Comparison of ENCODE assay signal across 8 cellular contexts in the genomic region with DNA sequence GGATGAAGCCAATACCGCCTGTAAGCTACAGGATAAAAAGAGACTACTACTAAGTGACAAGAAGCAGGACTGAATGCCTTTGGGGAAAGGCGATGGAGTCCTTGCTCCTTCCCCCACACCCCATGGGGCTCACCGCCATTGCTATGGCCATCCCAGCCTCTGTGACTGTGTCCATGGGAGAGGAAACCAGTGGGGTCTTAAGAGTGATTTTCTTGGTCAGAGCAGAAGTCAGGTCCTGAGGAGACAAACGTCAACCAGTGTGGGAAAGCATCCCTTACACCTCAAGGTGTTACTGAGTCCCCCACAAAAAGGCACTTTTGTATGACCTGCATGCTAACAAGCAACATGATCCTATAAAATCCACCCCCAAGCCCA. TPM values are rescaled to one million over a fixed set of nuclear protein-coding genes. Genes with fewer than 3 reads are reported as not detected.
DNase-seq lines count a peak whose midpoint lies in the region; ATAC-seq and TF ChIP-seq lines count a peak whose summit lies in the region.

No MANE protein-coding gene starts in this region.

- TF ChIP-seq RAD21 in HCT116 (IDR thresholded peaks at IDR 0.05; ENCODE audit: low read depth), result no peak

- H4K20me1 ChIP-seq in HCT116 (ENCODE audit: insufficient read depth), result peaks cover 4% of the 10 kb centered on the region; the same call in 1 of the 2 replicates

- H3K4me2 ChIP-seq in HCT116 (ENCODE audit: low read length), result peak overlapping the region; percentile 93

- BruUV-seq in HCT116 (replicated peaks; lab: Mats Ljungman, UMichigan), result no TSS peak

- in situ Hi-C loops in ACHN (cut with HindIII; ENCODE audit: low pct_ligation_motif_present, low pct_unique_long_range_greater_than_20kb, low sequenced_read_pairs), result no loop called here

- H3K4me1 ChIP-seq in HCT116 (ENCODE audit: control insufficient read depth in 1 of 2, insufficient read depth in 2 of 2, low read length in 2 of 2) (peaks cover 5 to 44% of the 10 kb centered on the region in 2 experiments; a peak in 3 of 4 replicates), gastroesophageal sphincter (peaks cover 0 to 67% (median 9%) of the 10 kb centered on the region in 3 donors)

- no peak for DNase-seq in HCT116 (ENCODE audit: low read depth, low spot score)
- no peak for DNase-seq in ACHN
- DNase-seq in midbrain (lab: John Stamatoyannopoulos, UW), result no peak
- DNase-seq in OCI-M2 (lab: John Stamatoyannopoulos, UW; ENCODE audit: unreplicated experiment), result no peak

- POLR2A ChIA-PET in HCT116 (lab: Charles Lee), result interaction anchor here (0.6 to 1.8 kb wide), 4 partner anchors 9 to 25 kb away, joined by 3 to 41 read pairs (median 16); partner anchors contain the start of genes DALRD3 and WDR6

- H3K4me3 ChIP-seq in HCT116 (replicated peaks in 1 of 2; ENCODE audit: low read depth in 1 of 2, low read length in 2 of 2) (peak overlapping the region; percentile 97), WI38 (ENCODE audit: low read depth, low read length) (peak overlapping the region; percentile 86), gastroesophageal sphincter (peak overlapping the region in 1 of 2 donors; percentile 71), skin epidermis (peak overlapping the region; percentile 43 to 74 (median 64))

- ATAC-seq in HCT116 (no peak), gastroesophageal sphincter (no peak), GM21381 (IDR thresholded peaks at IDR 0.05; ENCODE audit: unreplicated experiment) (no peak)

- CTCF ChIA-PET in HCT116 (lab: Charles Lee), result no interaction called here

- no peak for TF ChIP-seq EP300 in gastroesophageal sphincter (IDR thresholded peaks at IDR 0.05)

- no peaks in the 10 kb centered on the region for H3K27me3 ChIP-seq in HCT116 (ENCODE audit: insufficient read depth, low read length)
- no peaks in the 10 kb centered on the region for H3K27me3 ChIP-seq in gastroesophageal sphincter

- TF ChIP-seq POLR2A in HCT116 (IDR thresholded peaks at IDR 0.05; ENCODE audit: borderline replicate concordance, extremely low read depth, insufficient read depth, insufficient read length) (peak; percentile 30), gastroesophageal sphincter (IDR thresholded peaks at IDR 0.05) (no peak)

- 75 to 100% methylated on average over 2 of the region's 4 CpGs for WGBS in gastroesophageal sphincter (ENCODE audit: low coverage in 1 of 2), 2 donors

- H3K27ac ChIP-seq in HCT116 (ENCODE audit: low read depth, low read length) (peak overlapping the region; percentile 68), gastroesophageal sphincter (peak overlapping the region; percentile 93 to 97 (median 94)), skin epidermis (peak overlapping the region in 13 of 21 experiments; percentile 79 to 98 (median 93))

- intact Hi-C loops in HCT116 (cut with micrococcal nuclease), result loop anchor here (2.0 kb wide), 1 partner anchor 67 kb away; the partner anchor contains the start of gene QRICH1

- TF ChIP-seq CTCF in HCT116 (IDR thresholded peaks at IDR 0.05 in 2 of 3, conservative IDR thresholded peaks at IDR 0.05 in 1 of 3; ENCODE audit: borderline replicate concordance in 1 of 3, insufficient read depth in 1 of 3, low read depth in 2 of 3, low read length in 2 of 3), result no peak
- no peak for TF ChIP-seq CTCF in WI38 (IDR thresholded peaks at IDR 0.05; ENCODE audit: low read depth, low read length)
- no peak for TF ChIP-seq CTCF in gastroesophageal sphincter (IDR thresholded peaks at IDR 0.05)

- H2AFZ ChIP-seq in HCT116 (ENCODE audit: low read depth, low read length, poor library complexity, severe bottlenecking), result no peak overlapping the region

- H3K36me3 ChIP-seq in HCT116 (ENCODE audit: control insufficient read depth in 1 of 2, insufficient read depth in 2 of 2, low read length in 2 of 2) (peaks cover 33 to 73% of the 10 kb centered on the region in 2 experiments), gastroesophageal sphincter (peaks cover 3 to 78% of the 10 kb centered on the region in 2 donors)

- peaks cover 59% of the 10 kb centered on the region for H3K79me2 ChIP-seq in HCT116 (ENCODE audit: insufficient read depth, low read length)

- RAD21 ChIA-PET in HCT116 (lab: Charles Lee; ENCODE audit: low non-redundant PET in 1 of 2, low total read pairs in 2 of 2, uncharacterized antibody in 2 of 2, unreplicated experiment in 2 of 2), result no interaction called here

- H3K9me3 ChIP-seq in HCT116 (ENCODE audit: control insufficient read depth in 1 of 2, insufficient read depth in 1 of 2, low read depth in 1 of 2, low read length in 2 of 2) (no peaks in the 10 kb centered on the region), gastroesophageal sphincter (no peaks in the 10 kb centered on the region)

- H3K9me2 ChIP-seq in HCT116 (ENCODE audit: insufficient read depth), result no peaks in the 10 kb centered on the region

- peak overlapping the region; percentile 99 for H3K9ac ChIP-seq in HCT116 (ENCODE audit: low read length)

TF ChIP-seq in HCT116, 20 proteins besides CTCF, POLR2A, EP300 and RAD21:
- TF ChIP-seq CBX3 (IDR thresholded peaks at IDR 0.05; ENCODE audit: low read depth), result no peak
- no peak for TF ChIP-seq POLR2AphosphoS5 (IDR thresholded peaks at IDR 0.05; ENCODE audit: low read depth, low read length)
- no peak for TF ChIP-seq CEBPB (IDR thresholded peaks at IDR 0.05; ENCODE audit: low read depth)
- TF ChIP-seq ZFX (IDR thresholded peaks at IDR 0.05), result no peak
TF ChIP-seq in HCT116: peak in this region for 0.

RNA-seq across cellular contexts. Expression of gene IMPDH2, which starts 0.9 kb away (rescaled TPM):
- total RNA-seq in HCT116 (2021; ENCODE audit: unreplicated experiment), result 599 TPM
- polyA plus RNA-seq in HCT116 (2012), result 679 and 749 TPM in 2 replicates
- total RNA-seq in gastroesophageal sphincter, result 100 to 1,000 TPM in 3 of 4 donors, 10 to 100 TPM in 1; 89.8 to 179 (median 118) TPM

RNA-seq across cellular contexts. Expression of gene NDUFAF3, which starts 6.4 kb away (rescaled TPM):
- total RNA-seq in HCT116 (2021; ENCODE audit: unreplicated experiment) (91.0 TPM), gastroesophageal sphincter (100 to 1,000 TPM in 3 of 4 donors, 10 to 100 TPM in 1; 79.4 to 131 (median 105) TPM)
- 124 TPM in 2 replicates for polyA plus RNA-seq in HCT116 (2012)

RNA-seq across cellular contexts. Expression of gene DALRD3, which starts 9.9 kb away (rescaled TPM):
- total RNA-seq in HCT116 (2021; ENCODE audit: unreplicated experiment) (42.9 TPM), gastroesophageal sphincter (10 to 100 TPM; 11.8 to 29.0 (median 24.6) TPM)
- polyA plus RNA-seq in HCT116 (2012), result 59.5 TPM in 2 replicates

RNA-seq across cellular contexts. Expression of gene WDR6, which starts 21.1 kb away (rescaled TPM):
- total RNA-seq in HCT116 (2021; ENCODE audit: unreplicated experiment) (174 TPM), gastroesophageal sphincter (100 to 1,000 TPM in 2 of 4 donors, 10 to 100 TPM in 2; 61.5 to 110 (median 99.0) TPM)
- polyA plus RNA-seq in HCT116 (2012), result 149 and 156 TPM in 2 replicates

RNA-seq across cellular contexts. Expression of gene P4HTM, which starts 38.2 kb away (rescaled TPM):
- total RNA-seq in HCT116 (2021; ENCODE audit: unreplicated experiment) (60.5 TPM), gastroesophageal sphincter (10 to 100 TPM; 29.1 to 38.9 (median 35.2) TPM)
- 59.7 and 67.7 TPM in 2 replicates for polyA plus RNA-seq in HCT116 (2012)
